ENCODE assay signal across 1 cellular context in the genomic region with DNA sequence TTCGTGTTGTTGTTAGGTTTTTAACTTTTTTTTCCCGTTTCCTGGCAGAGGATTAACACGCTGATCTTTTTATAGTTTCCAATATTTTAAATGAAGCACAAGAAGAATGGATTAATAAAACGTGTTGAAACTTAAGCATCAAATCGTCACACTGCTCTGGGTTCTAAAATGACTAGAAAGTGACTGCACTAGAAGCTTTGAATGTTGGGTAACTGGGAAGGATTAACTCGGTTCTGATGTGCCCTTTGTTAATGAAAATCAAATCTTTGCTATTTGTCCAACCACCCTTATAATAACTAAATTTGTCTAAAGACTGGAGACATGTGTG.
TF ChIP-seq lines count a peak whose summit lies in the region.

No MANE protein-coding gene starts in this region.

TF ChIP-seq in GM23338, 12 proteins besides CTCF, POLR2A, EP300 and RAD21 (continued from another document):
- TF ChIP-seq, protein P1, sequence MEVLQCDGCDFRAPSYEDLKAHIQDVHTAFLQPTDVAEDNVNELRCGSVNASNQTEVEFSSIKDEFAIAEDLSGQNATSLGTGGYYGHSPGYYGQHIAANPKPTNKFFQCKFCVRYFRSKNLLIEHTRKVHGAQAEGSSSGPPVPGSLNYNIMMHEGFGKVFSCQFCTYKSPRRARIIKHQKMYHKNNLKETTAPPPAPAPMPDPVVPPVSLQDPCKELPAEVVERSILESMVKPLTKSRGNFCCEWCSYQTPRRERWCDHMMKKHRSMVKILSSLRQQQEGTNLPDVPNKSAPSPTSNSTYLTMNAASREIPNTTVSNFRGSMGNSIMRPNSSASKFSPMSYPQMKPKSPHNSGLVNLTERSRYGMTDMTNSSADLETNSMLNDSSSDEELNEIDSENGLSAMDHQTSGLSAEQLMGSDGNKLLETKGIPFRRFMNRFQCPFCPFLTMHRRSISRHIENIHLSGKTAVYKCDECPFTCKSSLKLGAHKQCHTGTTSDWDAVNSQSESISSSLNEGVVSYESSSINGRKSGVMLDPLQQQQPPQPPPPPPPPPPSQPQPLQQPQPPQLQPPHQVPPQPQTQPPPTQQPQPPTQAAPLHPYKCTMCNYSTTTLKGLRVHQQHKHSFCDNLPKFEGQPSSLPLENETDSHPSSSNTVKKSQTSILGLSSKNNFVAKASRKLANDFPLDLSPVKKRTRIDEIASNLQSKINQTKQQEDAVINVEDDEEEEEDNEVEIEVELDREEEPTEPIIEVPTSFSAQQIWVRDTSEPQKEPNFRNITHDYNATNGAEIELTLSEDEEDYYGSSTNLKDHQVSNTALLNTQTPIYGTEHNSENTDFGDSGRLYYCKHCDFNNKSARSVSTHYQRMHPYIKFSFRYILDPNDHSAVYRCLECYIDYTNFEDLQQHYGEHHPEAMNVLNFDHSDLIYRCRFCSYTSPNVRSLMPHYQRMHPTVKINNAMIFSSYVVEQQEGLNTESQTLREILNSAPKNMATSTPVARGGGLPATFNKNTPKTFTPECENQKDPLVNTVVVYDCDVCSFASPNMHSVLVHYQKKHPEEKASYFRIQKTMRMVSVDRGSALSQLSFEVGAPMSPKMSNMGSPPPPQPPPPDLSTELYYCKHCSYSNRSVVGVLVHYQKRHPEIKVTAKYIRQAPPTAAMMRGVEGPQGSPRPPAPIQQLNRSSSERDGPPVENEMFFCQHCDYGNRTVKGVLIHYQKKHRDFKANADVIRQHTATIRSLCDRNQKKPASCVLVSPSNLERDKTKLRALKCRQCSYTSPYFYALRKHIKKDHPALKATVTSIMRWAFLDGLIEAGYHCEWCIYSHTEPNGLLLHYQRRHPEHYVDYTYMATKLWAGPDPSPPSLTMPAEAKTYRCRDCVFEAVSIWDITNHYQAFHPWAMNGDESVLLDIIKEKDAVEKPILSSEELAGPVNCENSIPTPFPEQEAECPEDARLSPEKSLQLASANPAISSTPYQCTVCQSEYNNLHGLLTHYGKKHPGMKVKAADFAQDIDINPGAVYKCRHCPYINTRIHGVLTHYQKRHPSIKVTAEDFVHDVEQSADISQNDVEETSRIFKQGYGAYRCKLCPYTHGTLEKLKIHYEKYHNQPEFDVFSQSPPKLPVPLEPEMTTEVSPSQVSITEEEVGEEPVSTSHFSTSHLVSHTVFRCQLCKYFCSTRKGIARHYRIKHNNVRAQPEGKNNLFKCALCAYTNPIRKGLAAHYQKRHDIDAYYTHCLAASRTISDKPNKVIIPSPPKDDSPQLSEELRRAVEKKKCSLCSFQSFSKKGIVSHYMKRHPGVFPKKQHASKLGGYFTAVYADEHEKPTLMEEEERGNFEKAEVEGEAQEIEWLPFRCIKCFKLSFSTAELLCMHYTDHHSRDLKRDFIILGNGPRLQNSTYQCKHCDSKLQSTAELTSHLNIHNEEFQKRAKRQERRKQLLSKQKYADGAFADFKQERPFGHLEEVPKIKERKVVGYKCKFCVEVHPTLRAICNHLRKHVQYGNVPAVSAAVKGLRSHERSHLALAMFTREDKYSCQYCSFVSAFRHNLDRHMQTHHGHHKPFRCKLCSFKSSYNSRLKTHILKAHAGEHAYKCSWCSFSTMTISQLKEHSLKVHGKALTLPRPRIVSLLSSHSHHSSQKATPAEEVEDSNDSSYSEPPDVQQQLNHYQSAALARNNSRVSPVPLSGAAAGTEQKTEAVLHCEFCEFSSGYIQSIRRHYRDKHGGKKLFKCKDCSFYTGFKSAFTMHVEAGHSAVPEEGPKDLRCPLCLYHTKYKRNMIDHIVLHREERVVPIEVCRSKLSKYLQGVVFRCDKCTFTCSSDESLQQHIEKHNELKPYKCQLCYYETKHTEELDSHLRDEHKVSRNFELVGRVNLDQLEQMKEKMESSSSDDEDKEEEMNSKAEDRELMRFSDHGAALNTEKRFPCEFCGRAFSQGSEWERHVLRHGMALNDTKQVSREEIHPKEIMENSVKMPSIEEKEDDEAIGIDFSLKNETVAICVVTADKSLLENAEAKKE (CRISPR knock-in tag; IDR thresholded peaks at IDR 0.05) = no peak
- TF ChIP-seq, protein P2, sequence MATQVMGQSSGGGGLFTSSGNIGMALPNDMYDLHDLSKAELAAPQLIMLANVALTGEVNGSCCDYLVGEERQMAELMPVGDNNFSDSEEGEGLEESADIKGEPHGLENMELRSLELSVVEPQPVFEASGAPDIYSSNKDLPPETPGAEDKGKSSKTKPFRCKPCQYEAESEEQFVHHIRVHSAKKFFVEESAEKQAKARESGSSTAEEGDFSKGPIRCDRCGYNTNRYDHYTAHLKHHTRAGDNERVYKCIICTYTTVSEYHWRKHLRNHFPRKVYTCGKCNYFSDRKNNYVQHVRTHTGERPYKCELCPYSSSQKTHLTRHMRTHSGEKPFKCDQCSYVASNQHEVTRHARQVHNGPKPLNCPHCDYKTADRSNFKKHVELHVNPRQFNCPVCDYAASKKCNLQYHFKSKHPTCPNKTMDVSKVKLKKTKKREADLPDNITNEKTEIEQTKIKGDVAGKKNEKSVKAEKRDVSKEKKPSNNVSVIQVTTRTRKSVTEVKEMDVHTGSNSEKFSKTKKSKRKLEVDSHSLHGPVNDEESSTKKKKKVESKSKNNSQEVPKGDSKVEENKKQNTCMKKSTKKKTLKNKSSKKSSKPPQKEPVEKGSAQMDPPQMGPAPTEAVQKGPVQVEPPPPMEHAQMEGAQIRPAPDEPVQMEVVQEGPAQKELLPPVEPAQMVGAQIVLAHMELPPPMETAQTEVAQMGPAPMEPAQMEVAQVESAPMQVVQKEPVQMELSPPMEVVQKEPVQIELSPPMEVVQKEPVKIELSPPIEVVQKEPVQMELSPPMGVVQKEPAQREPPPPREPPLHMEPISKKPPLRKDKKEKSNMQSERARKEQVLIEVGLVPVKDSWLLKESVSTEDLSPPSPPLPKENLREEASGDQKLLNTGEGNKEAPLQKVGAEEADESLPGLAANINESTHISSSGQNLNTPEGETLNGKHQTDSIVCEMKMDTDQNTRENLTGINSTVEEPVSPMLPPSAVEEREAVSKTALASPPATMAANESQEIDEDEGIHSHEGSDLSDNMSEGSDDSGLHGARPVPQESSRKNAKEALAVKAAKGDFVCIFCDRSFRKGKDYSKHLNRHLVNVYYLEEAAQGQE (IDR thresholded peaks at IDR 0.05; ENCODE audit: unreplicated experiment) = no peak
- TF ChIP-seq EZH2phosphoT487 (IDR thresholded peaks at IDR 0.05; ENCODE audit: unreplicated experiment) = no peak
- TF ChIP-seq NANOG (IDR thresholded peaks at IDR 0.05; ENCODE audit: borderline replicate concordance) = no peak
TF ChIP-seq in GM23338: peak in this region for 0.
